In genomic region chr11:88326112-88326511, GRCh38 we compare ENCODE assay signal across 25 cellular contexts. TPM values are rescaled to one million over a fixed set of nuclear protein-coding genes. Genes with fewer than 3 reads are reported as not detected.
DNase-seq lines count a peak whose midpoint lies in the region; ATAC-seq and TF ChIP-seq lines count a peak whose summit lies in the region.
"Had no signal": no experiment of that assay in that cellular context is flagged by ENCODE, and none has a peak within 500 bp of the region (broad histone marks: within the 10 kb centered on the region; RNA-seq: fewer than 3 reads in every experiment).

No MANE protein-coding gene starts in this region.

- H3T11ph ChIP-seq in H9 (ENCODE audit: low read length), result no peak overlapping the region

- no peak overlapping the region for H4K91ac ChIP-seq in H9 (ENCODE audit: insufficient read length, low read depth, low read length)

- DNase-seq in CD4-positive, alpha-beta memory T cell, result no peak
- DNase-seq in H9, result no peak
- DNase-seq in WTC11 (ENCODE audit: low spot score), result peak; percentile 33
- DNase-seq in mesendoderm, result peak; percentile 51
- no peak for DNase-seq in effector memory CD4-positive, alpha-beta T cell
- no peak for DNase-seq in aorta
- DNase-seq: activated CD4-positive, CD25-positive, alpha-beta regulatory T cell; activated CD8-positive, alpha-beta memory T cell treated with anti-CD3 and anti-CD28 coated beads for 24 hours; anterior cingulate cortex; caudate nucleus; DMS79; head of caudate nucleus; left ventricle myocardium inferior; midbrain; NCI-H1048; NCI-H2029; NCI-H446 treated with DMSO at 0.1 percent for 48 hours; NK-92 treated with Interleukin-12 subunit alpha and Interleukin-12 subunit beta, amount 100 ng/mL, for 24 hours; right lobe of liver; SJCRH30; T-helper 9 cell; uterus had no signal

- H3K4ac ChIP-seq in H9 (ENCODE audit: low read depth, low read length) (no peak overlapping the region), mesendoderm (ENCODE audit: low read depth, low read length) (no peak overlapping the region)

- peaks cover 3% of the 10 kb centered on the region for H3K79me1 ChIP-seq in H9 (ENCODE audit: insufficient read depth, low read depth, low read length, poor library complexity, severe bottlenecking)
- H3K79me1 ChIP-seq in mesendoderm (ENCODE audit: low read length), result no peaks in the 10 kb centered on the region

- peak overlapping the region in 5 of 8 donors; percentile 37 to 77 (median 61) for H3K4me3 Mint-ChIP-seq in CD4-positive, alpha-beta memory T cell
- peak overlapping the region in 1 of 2 experiments; percentile 56; a peak in 1 of 5 replicates for H3K4me3 Mint-ChIP-seq in H9
- peak overlapping the region; percentile 28; the same call in 1 of the 2 replicates for H3K4me3 Mint-ChIP-seq in WTC11
- H3K4me3 Mint-ChIP-seq: neural crest cell had no signal

- peak overlapping the region in 5 of 7 donors; percentile 38 to 78 (median 44) for H3K27ac Mint-ChIP-seq in CD4-positive, alpha-beta memory T cell
- H3K27ac Mint-ChIP-seq in H9 (peak overlapping the region in 2 of 3 experiments; percentile 90; a peak in 5 of 7 replicates), WTC11 (peak overlapping the region; percentile 83)
- H3K27ac Mint-ChIP-seq: activated naive CD4-positive, alpha-beta T cell treated with anti-CD3 and anti-CD28 coated beads, Interleukin-2, amount 50 U/mL, for 24 hours had no signal

- no peak overlapping the region for H3K14ac ChIP-seq in H9 (ENCODE audit: insufficient read depth, low read length)

- H3K4me1 Mint-ChIP-seq in CD4-positive, alpha-beta memory T cell, result peaks cover 77 to 99% (median 88%) of the 10 kb centered on the region in 4 donors
- H3K4me1 Mint-ChIP-seq in H9, result peaks cover 82 to 84% of the 10 kb centered on the region in 2 experiments
- peaks cover 91% of the 10 kb centered on the region for H3K4me1 Mint-ChIP-seq in WTC11

- H3K4me2 ChIP-seq in H9 (ENCODE audit: insufficient read depth, insufficient read length, low read length), result no peak overlapping the region
- no peak overlapping the region for H3K4me2 ChIP-seq in mesendoderm (ENCODE audit: low read length)

- no peaks in the 10 kb centered on the region for H4K20me1 ChIP-seq in H9 (ENCODE audit: control insufficient read depth, insufficient read depth, insufficient read length)

- H2BK12ac ChIP-seq in H9 (ENCODE audit: insufficient read length, low read depth, low read length), result no peak overlapping the region

- CTCF ChIA-PET in CD4-positive, alpha-beta memory T cell (lab: Charles Lee; ENCODE audit: partially characterized antibody), result interaction anchor here (0.7 to 3.6 kb wide), 5 partner anchors 11 to 94 kb away, joined by 3 to 17 read pairs (median 8); partner anchors contain the start of gene CTSC
- CTCF ChIA-PET in WTC11 (lab: Charles Lee), result interaction anchor here (1.2 to 1.3 kb wide), 2 partner anchors 18 to 218 kb away, joined by 3 to 4 read pairs; no protein-coding TSS in a partner anchor

- POLR2A ChIA-PET in CD4-positive, alpha-beta memory T cell (lab: Charles Lee; ENCODE audit: partially characterized antibody), result interaction anchor here (5.7 kb wide), 1 partner anchor 11 kb away, joined by 64 read pairs; the partner anchor contains the start of gene CTSC
- POLR2A ChIA-PET in WTC11 (lab: Charles Lee), result interaction anchor here (0.7 to 1.4 kb wide), 3 partner anchors 12 to 314 kb away, joined by 3 to 10 read pairs (median 4); partner anchors contain the start of gene CTSC

- H3K56ac ChIP-seq in H9 (ENCODE audit: insufficient read length, low read depth, low read length) (no peak overlapping the region), mesendoderm (ENCODE audit: low read length) (no peak overlapping the region)

- H3K23ac ChIP-seq in H9 (ENCODE audit: insufficient read length, low read depth, low read length), result no peak overlapping the region
- no peak overlapping the region for H3K23ac ChIP-seq in mesendoderm (ENCODE audit: low read length)

- no peak overlapping the region for H3K4me3 ChIP-seq in CD4-positive, alpha-beta memory T cell (ENCODE audit: low read length in 2 of 2)
- H3K4me3 ChIP-seq in mesendoderm (ENCODE audit: low read length) (no peak overlapping the region), aorta (ENCODE audit: low read length in 2 of 2) (no peak overlapping the region)
- no peak overlapping the region for H3K4me3 ChIP-seq in effector memory CD4-positive, alpha-beta T cell (ENCODE audit: insufficient read depth, low read depth, low read length, poor library complexity, severe bottlenecking)
- H3K4me3 ChIP-seq: left ventricle myocardium inferior, right lobe of liver, SJCRH30, uterus had no signal

- H4K5ac ChIP-seq in H9 (ENCODE audit: insufficient read length, low read depth, low read length) (no peak overlapping the region), mesendoderm (ENCODE audit: low read length) (no peak overlapping the region)

- H3K9me3 ChIP-seq in CD4-positive, alpha-beta memory T cell (ENCODE audit: control insufficient read depth in 1 of 2, low read length in 2 of 2), result no peaks in the 10 kb centered on the region
- no peaks in the 10 kb centered on the region for H3K9me3 ChIP-seq in H9 (ENCODE audit: control insufficient read depth, low read depth, low read length)
- H3K9me3 ChIP-seq in effector memory CD4-positive, alpha-beta T cell (ENCODE audit: control insufficient read depth, low read length), result no peaks in the 10 kb centered on the region
- no peaks in the 10 kb centered on the region for H3K9me3 ChIP-seq in aorta (ENCODE audit: control insufficient read depth, low read length)
- H3K9me3 ChIP-seq: left ventricle myocardium inferior, right lobe of liver, SJCRH30, uterus had no signal

- H3K36me3 ChIP-seq in CD4-positive, alpha-beta memory T cell (ENCODE audit: insufficient read depth, low read length), result peaks cover 24% of the 10 kb centered on the region
- H3K36me3 ChIP-seq in mesendoderm (ENCODE audit: control insufficient read depth, insufficient read depth, low read length) (no peaks in the 10 kb centered on the region), aorta (ENCODE audit: control insufficient read depth in 1 of 2, insufficient read depth in 2 of 2, low read length in 1 of 2) (no peaks in the 10 kb centered on the region)
- H3K36me3 ChIP-seq in effector memory CD4-positive, alpha-beta T cell (ENCODE audit: control insufficient read depth, insufficient read depth, low read length), result peaks cover 4% of the 10 kb centered on the region
- H3K36me3 ChIP-seq: left ventricle myocardium inferior, uterus had no signal

- H2BK5ac ChIP-seq in H9 (ENCODE audit: insufficient read length, low read length) (no peak overlapping the region), mesendoderm (ENCODE audit: low read length) (no peak overlapping the region)

- H2BK20ac ChIP-seq in H9 (ENCODE audit: low read depth, low read length, poor library complexity, severe bottlenecking), result no peak overlapping the region

- H3K9ac ChIP-seq in H9 (ENCODE audit: extremely low read depth, insufficient read length, low read length) (no peak overlapping the region), mesendoderm (ENCODE audit: low read length) (no peak overlapping the region)

- no peak overlapping the region for H2AFZ ChIP-seq in H9 (ENCODE audit: low read length)

- H2BK120ac ChIP-seq in H9 (ENCODE audit: low read depth, low read length, poor library complexity, severe bottlenecking) (no peak overlapping the region), mesendoderm (ENCODE audit: low read depth, low read length) (no peak overlapping the region)

- H3K79me2 ChIP-seq in H9 (ENCODE audit: insufficient read depth, low read length), result peaks cover 22% of the 10 kb centered on the region; the same call in 1 of the 2 replicates
- peaks cover 4% of the 10 kb centered on the region for H3K79me2 ChIP-seq in mesendoderm (ENCODE audit: control insufficient read depth, insufficient read depth, low read length)

- no peak overlapping the region for H2AK5ac ChIP-seq in H9 (ENCODE audit: insufficient read length, low read length)
- H2AK5ac ChIP-seq in mesendoderm (ENCODE audit: low read length), result no peak overlapping the region

- H3K18ac ChIP-seq in H9 (ENCODE audit: insufficient read length, low read depth, low read length) (no peak overlapping the region), mesendoderm (ENCODE audit: low read length) (no peak overlapping the region)

- no peaks in the 10 kb centered on the region for H3K9me3 Mint-ChIP-seq in CD4-positive, alpha-beta memory T cell
- H3K9me3 Mint-ChIP-seq in H9 (no peaks in the 10 kb centered on the region), WTC11 (no peaks in the 10 kb centered on the region; the same call in 1 of the 2 replicates)
- H3K9me3 Mint-ChIP-seq: activated naive CD4-positive, alpha-beta T cell treated with anti-CD3 and anti-CD28 coated beads, Interleukin-2, amount 50 U/mL, for 24 hours had no signal

- H2BK15ac ChIP-seq in H9 (ENCODE audit: low read depth, low read length) (no peak overlapping the region), mesendoderm (replicated peaks; ENCODE audit: low read depth) (no peak overlapping the region)

- intact Hi-C loops in CD4-positive, alpha-beta memory T cell (cut with micrococcal nuclease), result no loop called here
- intact Hi-C loops in aorta (cut with DNase I), result no loop called here

- H3K27me3 ChIP-seq in CD4-positive, alpha-beta memory T cell (ENCODE audit: insufficient read depth, low read length), result no peaks in the 10 kb centered on the region
- no peaks in the 10 kb centered on the region for H3K27me3 ChIP-seq in H9 (ENCODE audit: insufficient read depth, low read length)
- no peaks in the 10 kb centered on the region for H3K27me3 ChIP-seq in mesendoderm (ENCODE audit: insufficient read depth, low read length, poor library complexity)
- H3K27me3 ChIP-seq in effector memory CD4-positive, alpha-beta T cell (replicated peaks; ENCODE audit: control insufficient read depth, insufficient read depth, low read length, poor library complexity, severe bottlenecking), result no peaks in the 10 kb centered on the region
- no peaks in the 10 kb centered on the region for H3K27me3 ChIP-seq in aorta (ENCODE audit: control insufficient read depth in 1 of 2, insufficient read depth in 2 of 2, low read length in 1 of 2)
- H3K27me3 ChIP-seq: right lobe of liver, SJCRH30, uterus had no signal

- no peaks in the 10 kb centered on the region for H3K27me3 Mint-ChIP-seq in CD4-positive, alpha-beta memory T cell
- no peaks in the 10 kb centered on the region for H3K27me3 Mint-ChIP-seq in H9 (ENCODE audit: low read depth)
- no peaks in the 10 kb centered on the region for H3K27me3 Mint-ChIP-seq in WTC11 (ENCODE audit: low read depth)
- H3K27me3 Mint-ChIP-seq: activated naive CD4-positive, alpha-beta T cell treated with anti-CD3 and anti-CD28 coated beads, Interleukin-2, amount 50 U/mL, for 24 hours had no signal

- no peaks in the 10 kb centered on the region for H3K23me2 ChIP-seq in H9 (ENCODE audit: insufficient read length, low read depth, low read length, poor library complexity, severe bottlenecking)

- peak; percentile 90 for ATAC-seq in WTC11
- no peak for ATAC-seq in aorta (ENCODE audit: low FRiP score)
- no peak for ATAC-seq in GM18873 (IDR thresholded peaks at IDR 0.05; ENCODE audit: low FRiP score, unreplicated experiment)
- ATAC-seq: right lobe of liver had no signal

- peaks cover 65% of the 10 kb centered on the region for H3K4me1 ChIP-seq in CD4-positive, alpha-beta memory T cell (ENCODE audit: insufficient read depth, low read length)
- H3K4me1 ChIP-seq in H9 (ENCODE audit: insufficient read depth, low read length) (0 out of 2 replicates have a peak, but pooled peaks cover 8% of the 10 kb centered on the region), mesendoderm (ENCODE audit: control insufficient read depth, low read depth, low read length) (peaks cover 2% of the 10 kb centered on the region), aorta (ENCODE audit: control insufficient read depth in 1 of 2, insufficient read depth in 2 of 2, low read length in 2 of 2) (no peaks in the 10 kb centered on the region)
- H3K4me1 ChIP-seq in effector memory CD4-positive, alpha-beta T cell (ENCODE audit: control insufficient read depth, insufficient read depth, low read length, poor library complexity, severe bottlenecking), result peaks cover 15% of the 10 kb centered on the region
- H3K4me1 ChIP-seq: left ventricle myocardium inferior, right lobe of liver, SJCRH30, uterus had no signal

- no peak overlapping the region for H4K8ac ChIP-seq in H9 (replicated peaks; ENCODE audit: insufficient read length, low read depth, low read length)
- H4K8ac ChIP-seq in mesendoderm (ENCODE audit: low read depth, low read length), result no peak overlapping the region

- H3K27ac ChIP-seq in CD4-positive, alpha-beta memory T cell (ENCODE audit: low read depth, low read length), result no peak overlapping the region
- H3K27ac ChIP-seq in H9 (ENCODE audit: insufficient read length, low read depth, low read length) (no peak overlapping the region), mesendoderm (ENCODE audit: low read depth, low read length) (no peak overlapping the region), aorta (ENCODE audit: low read depth in 1 of 2, low read length in 2 of 2) (no peak overlapping the region)
- no peak overlapping the region for H3K27ac ChIP-seq in effector memory CD4-positive, alpha-beta T cell (ENCODE audit: insufficient read depth, low read length, poor library complexity, severe bottlenecking)
- H3K27ac ChIP-seq: left ventricle myocardium inferior, right lobe of liver, SJCRH30 had no signal

- no CpG with 5 or more reads among the region's 3 CpGs for WGBS in H9 (ENCODE audit: extremely low coverage, insufficient read length, low lambda C conversion rate)
- WGBS in mesendoderm (ENCODE audit: extremely low coverage, insufficient coverage, low lambda C conversion rate), result no CpG with 5 or more reads among the region's 3 CpGs
- 80 to 89% methylated on average over 3 of the region's 3 CpGs for WGBS in aorta, 2 donors

- no peak for TF ChIP-seq CTCF in H9 (conservative IDR thresholded peaks at IDR 0.05)
- TF ChIP-seq CTCF in WTC11 (IDR thresholded peaks at IDR 0.05), result no peak

- peaks cover 63 to 84% of the 10 kb centered on the region in 2 donors for H3K36me3 Mint-ChIP-seq in CD4-positive, alpha-beta memory T cell
- H3K36me3 Mint-ChIP-seq in H9 (ENCODE audit: insufficient read depth in 1 of 3, low read depth in 3 of 3) (peaks cover 66 to 95% (median 94%) of the 10 kb centered on the region in 3 experiments), WTC11 (peaks cover 84% of the 10 kb centered on the region)

RNA-seq across cellular contexts. Expression of gene CTSC, which starts 11.4 kb away (rescaled TPM):
- total RNA-seq in CD4-positive, alpha-beta memory T cell, result 10 to 100 TPM; 57.1 to 60.0 TPM
- 100 to 1,000 TPM; 139 to 161 TPM for polyA plus RNA-seq in CD4-positive, alpha-beta memory T cell
- total RNA-seq in H9 (2021) (359 TPM in 2 replicates), WTC11 (2021) (269 to 299 TPM (median 293 TPM) in 3 replicates), aorta (100 to 1,000 TPM; 106 to 176 TPM)
- 274 TPM for polyA plus RNA-seq in mesendoderm (2013, experiment 1 of 2)
- polyA plus RNA-seq in mesendoderm (2013, experiment 2 of 2), result 280 TPM
- polyA plus RNA-seq in aorta, result 10 to 100 TPM; 22.7 to 48.0 TPM

Comparison
In these comparisons a context has a peak if more than half of its experiments do, and no peak if none do; other contexts are left out.
1. DNase-seq: peak in WTC11 (single experiment) and mesendoderm (single experiment); none in CD4-positive, alpha-beta memory T cell (0 of 5), H9 (single experiment), effector memory CD4-positive, alpha-beta T cell (0 of 3) and aorta (0 of 2).
2. Peak in every context shown above with its lines, with median percentiles within 50 percentile points of each other: H3K27ac Mint-ChIP-seq.